In genomic region chr1:38474738-38475623, GRCh38 we compare ENCODE assay signal across 9 cellular contexts.
DNase-seq lines count a peak whose midpoint lies in the region; ATAC-seq lines count a peak whose summit lies in the region.
"Had no signal": no experiment of that assay in that cellular context is flagged by ENCODE, and none has a peak within 500 bp of the region (broad histone marks: within the 10 kb centered on the region; RNA-seq: fewer than 3 reads in every experiment).

No MANE protein-coding gene starts in this region.

- DNase-seq in activated CD4-positive, alpha-beta T cell treated with anti-CD3 and anti-CD28 coated beads, Interleukin-2, amount 10 ng/mL, durations not matched to agents 24 days and 14 days = no peak
- no peak for DNase-seq in activated CD4-positive, alpha-beta T cell treated with anti-CD3 and anti-CD28 coated beads for 4 hours
- peak; percentile 61 for DNase-seq in stimulated activated naive B cell treated with anti-CD40 and anti-IgM and Interleukin-4, amounts not matched to agents 10 μg/mL and 1 μg/mL and 100 μg/mL, for 72 hours
- DNase-seq in nucleus accumbens (lab: John Stamatoyannopoulos, UW) (no peak), cerebellum (ENCODE audit: low spot score) (no peak), A172 (ENCODE audit: low spot score) (no peak)

- ATAC-seq in HG02973 (IDR thresholded peaks at IDR 0.05; ENCODE audit: unreplicated experiment) = peak; percentile 83
- peak; percentile 88 to 89 for ATAC-seq in stimulated activated naive B cell treated with anti-CD40 and anti-IgM and Interleukin-4, amounts not matched to agents 10 μg/mL and 1 μg/mL and 100 μg/mL, for 72 hours (replicated peaks)
- ATAC-seq: Panc1 had no signal

- intact Hi-C loops in activated CD4-positive, alpha-beta T cell treated with anti-CD3 and anti-CD28 coated beads, Interleukin-2, amount 10 ng/mL, durations not matched to agents 24 days and 14 days (cut with micrococcal nuclease) = no loop called here

- peak overlapping the region; percentile 16 for H3K4me3 Mint-ChIP-seq in activated CD4-positive, alpha-beta T cell treated with anti-CD3 and anti-CD28 coated beads, Interleukin-2, amount 10 ng/mL, durations not matched to agents 24 days and 14 days
- H3K4me3 Mint-ChIP-seq in activated naive CD8-positive, alpha-beta T cell = peak overlapping the region; percentile 63
- peak overlapping the region; percentile 85 to 90 for H3K4me3 Mint-ChIP-seq in stimulated activated naive B cell treated with anti-CD40 and anti-IgM and Interleukin-4, amounts not matched to agents 10 μg/mL and 1 μg/mL and 100 μg/mL, for 72 hours

- H3K9me3 Mint-ChIP-seq in activated CD4-positive, alpha-beta T cell treated with anti-CD3 and anti-CD28 coated beads, Interleukin-2, amount 10 ng/mL, durations not matched to agents 24 days and 14 days = no peaks in the 10 kb centered on the region
- H3K9me3 Mint-ChIP-seq in activated naive CD8-positive, alpha-beta T cell (ENCODE audit: low read depth) = peaks cover 16% of the 10 kb centered on the region
- H3K9me3 Mint-ChIP-seq in stimulated activated naive B cell treated with anti-CD40 and anti-IgM and Interleukin-4, amounts not matched to agents 10 μg/mL and 1 μg/mL and 100 μg/mL, for 72 hours = peaks cover 11 to 13% of the 10 kb centered on the region in 2 donors

- H3K27me3 Mint-ChIP-seq in activated CD4-positive, alpha-beta T cell treated with anti-CD3 and anti-CD28 coated beads, Interleukin-2, amount 10 ng/mL, durations not matched to agents 24 days and 14 days = peaks cover 53% of the 10 kb centered on the region
- H3K27me3 Mint-ChIP-seq in activated naive CD8-positive, alpha-beta T cell = peaks cover 46% of the 10 kb centered on the region
- no peaks in the 10 kb centered on the region for H3K27me3 Mint-ChIP-seq in stimulated activated naive B cell treated with anti-CD40 and anti-IgM and Interleukin-4, amounts not matched to agents 10 μg/mL and 1 μg/mL and 100 μg/mL, for 72 hours

- H3K4me1 Mint-ChIP-seq in activated CD4-positive, alpha-beta T cell treated with anti-CD3 and anti-CD28 coated beads, Interleukin-2, amount 10 ng/mL, durations not matched to agents 24 days and 14 days = peaks cover 8% of the 10 kb centered on the region
- H3K4me1 Mint-ChIP-seq in activated naive CD8-positive, alpha-beta T cell (ENCODE audit: low read depth) = peaks cover 14% of the 10 kb centered on the region
- peaks cover 38 to 54% of the 10 kb centered on the region in 2 donors for H3K4me1 Mint-ChIP-seq in stimulated activated naive B cell treated with anti-CD40 and anti-IgM and Interleukin-4, amounts not matched to agents 10 μg/mL and 1 μg/mL and 100 μg/mL, for 72 hours

- no peaks in the 10 kb centered on the region for H3K36me3 Mint-ChIP-seq in activated CD4-positive, alpha-beta T cell treated with anti-CD3 and anti-CD28 coated beads, Interleukin-2, amount 10 ng/mL, durations not matched to agents 24 days and 14 days (ENCODE audit: low read depth)
- peaks cover 9% of the 10 kb centered on the region for H3K36me3 Mint-ChIP-seq in activated naive CD8-positive, alpha-beta T cell
- H3K36me3 Mint-ChIP-seq in stimulated activated naive B cell treated with anti-CD40 and anti-IgM and Interleukin-4, amounts not matched to agents 10 μg/mL and 1 μg/mL and 100 μg/mL, for 72 hours = peaks cover 10 to 12% of the 10 kb centered on the region in 2 donors

- H3K27ac Mint-ChIP-seq in activated CD4-positive, alpha-beta T cell treated with anti-CD3 and anti-CD28 coated beads, Interleukin-2, amount 10 ng/mL, durations not matched to agents 24 days and 14 days = no peak overlapping the region
- no peak overlapping the region for H3K27ac Mint-ChIP-seq in activated naive CD8-positive, alpha-beta T cell
- H3K27ac Mint-ChIP-seq in stimulated activated naive B cell treated with anti-CD40 and anti-IgM and Interleukin-4, amounts not matched to agents 10 μg/mL and 1 μg/mL and 100 μg/mL, for 72 hours = peak overlapping the region; percentile 100

Comparison
In these comparisons a context has a peak if more than half of its experiments do, and no peak if none do; other contexts are left out.
1. H3K4me3 Mint-ChIP-seq: peak in every context shown above with its lines; median percentile 88 in stimulated activated naive B cell treated with anti-CD40 and anti-IgM and Interleukin-4, amounts not matched to agents 10 μg/mL and 1 μg/mL and 100 μg/mL, for 72 hours; 63 in activated naive CD8-positive, alpha-beta T cell; 16 in activated CD4-positive, alpha-beta T cell treated with anti-CD3 and anti-CD28 coated beads, Interleukin-2, amount 10 ng/mL, durations not matched to agents 24 days and 14 days.